ENCODE assay signal across 11 cellular contexts in genomic region chr5:17436345-17436744, GRCh38.
DNase-seq lines count a peak whose midpoint lies in the region; ATAC-seq and TF ChIP-seq lines count a peak whose summit lies in the region.
"Had no signal": no experiment of that assay in that cellular context is flagged by ENCODE, and none has a peak within 500 bp of the region (broad histone marks: within the 10 kb centered on the region; RNA-seq: fewer than 3 reads in every experiment).

No MANE protein-coding gene starts in this region.

- H3K27me3 ChIP-seq in MM.1S (replicated peaks; ENCODE audit: insufficient read depth, low read length) = no peaks in the 10 kb centered on the region
- H3K27me3 ChIP-seq in right lobe of liver = no peaks in the 10 kb centered on the region

- H3K79me2 ChIP-seq in MM.1S (ENCODE audit: low read length) = no peaks in the 10 kb centered on the region

- H3K27ac ChIP-seq in MM.1S (ENCODE audit: low read length) (peak overlapping the region; percentile 2; the same call in 1 of the 2 replicates), right lobe of liver (peak overlapping the region in 2 of 3 donors; percentile 20 to 56)

- peaks cover 12% of the 10 kb centered on the region for H3K4me1 ChIP-seq in MM.1S (ENCODE audit: low read length)
- no peaks in the 10 kb centered on the region for H3K4me1 ChIP-seq in right lobe of liver
- H3K4me1 ChIP-seq: pancreas had no signal

- H3K4me3 Mint-ChIP-seq in osteocyte (ENCODE audit: unreplicated experiment) (no peak overlapping the region), mesothelial cell of epicardium (no peak overlapping the region)
- H3K4me3 Mint-ChIP-seq in activated naive CD4-positive, alpha-beta T cell treated with anti-CD3 and anti-CD28 coated beads for 36 hours = no peak overlapping the region

- H3K9me3 ChIP-seq in MM.1S (replicated peaks; ENCODE audit: insufficient read depth, low read length) = no peaks in the 10 kb centered on the region
- H3K9me3 ChIP-seq in right lobe of liver = no peaks in the 10 kb centered on the region
- H3K9me3 ChIP-seq: pancreas had no signal

- ATAC-seq in GM21737 (IDR thresholded peaks at IDR 0.05; ENCODE audit: unreplicated experiment) = peak; percentile 46
- peak; percentile 64 to 72 (median 70) for ATAC-seq in right lobe of liver

- TF ChIP-seq POLR2A in right lobe of liver (IDR thresholded peaks at IDR 0.05) = no peak

- intact Hi-C loops in right lobe of liver (cut with DNase I) = no loop called here
- intact Hi-C loops in activated naive CD4-positive, alpha-beta T cell treated with anti-CD3 and anti-CD28 coated beads for 36 hours (cut with micrococcal nuclease) = no loop called here

- H3F3A ChIP-seq in MM.1S (ENCODE audit: insufficient read depth, low read length) = no peaks in the 10 kb centered on the region

- no peaks in the 10 kb centered on the region for H3K9me2 ChIP-seq in MM.1S (replicated peaks; ENCODE audit: insufficient read depth, low read length)

- H3K36me3 ChIP-seq in MM.1S (replicated peaks; ENCODE audit: insufficient read depth, low read length) (no peaks in the 10 kb centered on the region), right lobe of liver (no peaks in the 10 kb centered on the region)
- H3K36me3 ChIP-seq: pancreas had no signal

- H3K4me2 ChIP-seq in MM.1S (ENCODE audit: low read depth, low read length) = peak overlapping the region; percentile 66

- DNase-seq in CD1c-positive myeloid dendritic cell (ENCODE audit: extremely low spot score) (peak; percentile 48), MM.1S (no peak), right lobe of liver (no peak), osteocyte (ENCODE audit: extremely low spot score, unreplicated experiment) (no peak), mesothelial cell of epicardium (ENCODE audit: low spot score in 2 of 2, unreplicated experiment in 2 of 2) (no peak)
- DNase-seq in activated naive CD4-positive, alpha-beta T cell treated with anti-CD3 and anti-CD28 coated beads for 36 hours = no peak
- no peak for DNase-seq in activated CD4-positive, alpha-beta T cell treated with anti-CD3 and anti-CD28 coated beads, Interleukin-2, amount 50 U/mL, for 48 hours
- DNase-seq: DMS79 treated with DMSO at 0.1 percent for 48 hours, NCI-H187 treated with DMSO at 0.1 percent for 48 hours, pancreas had no signal

- no peak overlapping the region; the same call in 1 of the 2 replicates for H3K9ac ChIP-seq in MM.1S (ENCODE audit: low read length)

- H3K27ac Mint-ChIP-seq in osteocyte (ENCODE audit: unreplicated experiment) (no peak overlapping the region), mesothelial cell of epicardium (no peak overlapping the region)
- no peak overlapping the region for H3K27ac Mint-ChIP-seq in activated naive CD4-positive, alpha-beta T cell treated with anti-CD3 and anti-CD28 coated beads for 36 hours

- H3K4me1 Mint-ChIP-seq in osteocyte (ENCODE audit: unreplicated experiment) (peaks cover 13% of the 10 kb centered on the region), mesothelial cell of epicardium (peaks cover 11% of the 10 kb centered on the region)
- H3K4me1 Mint-ChIP-seq in activated naive CD4-positive, alpha-beta T cell treated with anti-CD3 and anti-CD28 coated beads for 36 hours (ENCODE audit: low read depth) = no peaks in the 10 kb centered on the region

- 11% methylated on average over 4 of the region's 4 CpGs for WGBS in right lobe of liver (ENCODE audit: insufficient coverage, low coverage, low lambda C conversion rate, missing lambda C conversion rate)

- H3K9me3 Mint-ChIP-seq in osteocyte (ENCODE audit: unreplicated experiment) (peaks cover 13% of the 10 kb centered on the region), mesothelial cell of epicardium (peaks cover 21% of the 10 kb centered on the region)
- peaks cover 17% of the 10 kb centered on the region for H3K9me3 Mint-ChIP-seq in activated naive CD4-positive, alpha-beta T cell treated with anti-CD3 and anti-CD28 coated beads for 36 hours

- CTCF ChIA-PET in activated naive CD4-positive, alpha-beta T cell treated with anti-CD3 and anti-CD28 coated beads for 36 hours (lab: Charles Lee) = no interaction called here

- no peaks in the 10 kb centered on the region for H3K36me3 Mint-ChIP-seq in osteocyte (ENCODE audit: unreplicated experiment)
- no peaks in the 10 kb centered on the region for H3K36me3 Mint-ChIP-seq in mesothelial cell of epicardium
- H3K36me3 Mint-ChIP-seq in activated naive CD4-positive, alpha-beta T cell treated with anti-CD3 and anti-CD28 coated beads for 36 hours (ENCODE audit: low read depth) = no peaks in the 10 kb centered on the region

- H2AFZ ChIP-seq in MM.1S (ENCODE audit: low read length) = peak overlapping the region; percentile 22

- TF ChIP-seq CTCF in MM.1S (IDR thresholded peaks at IDR 0.05; ENCODE audit: low read length) (no peak), right lobe of liver (IDR thresholded peaks at IDR 0.05) (no peak), osteocyte (IDR thresholded peaks at IDR 0.05) (no peak), mesothelial cell of epicardium (IDR thresholded peaks at IDR 0.05; ENCODE audit: unreplicated experiment) (no peak)

- H3K4me3 ChIP-seq in MM.1S (ENCODE audit: low read length) (peak overlapping the region; percentile 31; the same call in 1 of the 2 replicates), right lobe of liver (peak overlapping the region in 1 of 3 donors; percentile 2)
- H3K4me3 ChIP-seq: pancreas had no signal

- H4K20me1 ChIP-seq in MM.1S (ENCODE audit: insufficient read depth, low read length) = no peaks in the 10 kb centered on the region

- H3K27me3 Mint-ChIP-seq in osteocyte (ENCODE audit: unreplicated experiment) (peaks cover 2% of the 10 kb centered on the region), mesothelial cell of epicardium (ENCODE audit: low read depth) (no peaks in the 10 kb centered on the region)
- peaks cover 7% of the 10 kb centered on the region for H3K27me3 Mint-ChIP-seq in activated naive CD4-positive, alpha-beta T cell treated with anti-CD3 and anti-CD28 coated beads for 36 hours (ENCODE audit: low read depth)
